Comparison of ENCODE assay signal across 1 cellular context in the genomic region with DNA sequence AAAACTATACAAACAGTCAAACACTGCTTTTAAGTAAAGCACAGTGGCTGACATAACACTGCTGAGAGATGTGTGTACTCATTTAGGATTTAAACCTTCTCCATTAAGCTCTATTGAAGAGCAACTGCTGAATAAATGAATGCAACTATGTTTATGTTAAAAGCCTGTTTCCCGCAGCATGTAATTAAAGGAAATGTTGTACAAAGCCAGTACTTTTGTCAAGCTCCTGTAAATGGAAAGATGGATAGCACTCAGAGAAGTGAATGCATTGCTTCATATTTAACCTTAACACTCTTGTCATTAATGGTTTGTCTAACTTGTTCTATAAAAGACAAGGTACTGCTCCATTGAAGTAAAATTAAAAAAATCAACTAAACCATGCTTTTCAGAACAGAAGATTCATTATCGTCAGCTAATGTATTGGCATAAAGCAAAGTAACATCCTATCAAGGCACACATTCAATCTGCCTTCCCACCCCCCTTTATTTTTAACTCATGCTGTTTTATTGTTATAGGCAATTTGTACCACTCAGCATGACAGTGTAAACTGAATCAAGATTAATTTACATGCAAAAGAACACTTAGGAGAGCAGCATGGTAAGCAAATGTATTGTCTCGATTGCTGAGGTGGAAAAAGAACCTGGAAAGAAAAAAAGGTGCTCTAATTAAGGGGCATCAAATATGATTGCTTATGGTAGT.
TF ChIP-seq lines count a peak whose summit lies in the region.

No MANE protein-coding gene starts in this region.

TF ChIP-seq in H1, 55 proteins besides CTCF, POLR2A, EP300 and RAD21:
- TF ChIP-seq MAFK (IDR thresholded peaks at IDR 0.05; ENCODE audit: low read depth, low read length), result peak; percentile 71
- TF ChIP-seq KDM4A (IDR thresholded peaks at IDR 0.05; ENCODE audit: low read depth, low read length, severe bottlenecking), result no peak
- no peak for TF ChIP-seq EZH2 (IDR thresholded peaks at IDR 0.05; ENCODE audit: low read depth, low read length, severe bottlenecking)
- no peak for TF ChIP-seq CBX5 (IDR thresholded peaks at IDR 0.05; ENCODE audit: low read depth, low read length)
- TF ChIP-seq, protein P1, sequence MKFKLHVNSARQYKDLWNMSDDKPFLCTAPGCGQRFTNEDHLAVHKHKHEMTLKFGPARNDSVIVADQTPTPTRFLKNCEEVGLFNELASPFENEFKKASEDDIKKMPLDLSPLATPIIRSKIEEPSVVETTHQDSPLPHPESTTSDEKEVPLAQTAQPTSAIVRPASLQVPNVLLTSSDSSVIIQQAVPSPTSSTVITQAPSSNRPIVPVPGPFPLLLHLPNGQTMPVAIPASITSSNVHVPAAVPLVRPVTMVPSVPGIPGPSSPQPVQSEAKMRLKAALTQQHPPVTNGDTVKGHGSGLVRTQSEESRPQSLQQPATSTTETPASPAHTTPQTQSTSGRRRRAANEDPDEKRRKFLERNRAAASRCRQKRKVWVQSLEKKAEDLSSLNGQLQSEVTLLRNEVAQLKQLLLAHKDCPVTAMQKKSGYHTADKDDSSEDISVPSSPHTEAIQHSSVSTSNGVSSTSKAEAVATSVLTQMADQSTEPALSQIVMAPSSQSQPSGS (IDR thresholded peaks at IDR 0.05; ENCODE audit: low read length), result peak; percentile 23; the same call in 1 of the 2 replicates
- TF ChIP-seq TCF12 (IDR thresholded peaks at IDR 0.05; ENCODE audit: low read depth, low read length), result peak; percentile 77; the same call in 1 of the 2 replicates
- TF ChIP-seq BCL11A (IDR thresholded peaks at IDR 0.05; ENCODE audit: low read depth in 2 of 2, low read length in 2 of 2), result peak; percentile 81 to 97
- TF ChIP-seq TEAD4 (IDR thresholded peaks at IDR 0.05; ENCODE audit: low read depth, low read length), result 0 out of 2 replicates have a peak, but pooled peaks have one; percentile 12
- peak in 1 of 2 experiments; percentile 84; a peak in 1 of 4 replicates for TF ChIP-seq HDAC2 (IDR thresholded peaks at IDR 0.05; ENCODE audit: borderline replicate concordance in 1 of 2, low read depth in 2 of 2, low read length in 2 of 2)
- TF ChIP-seq HDAC6 (IDR thresholded peaks at IDR 0.05; ENCODE audit: low read depth, low read length), result no peak
- TF ChIP-seq, protein P2, sequence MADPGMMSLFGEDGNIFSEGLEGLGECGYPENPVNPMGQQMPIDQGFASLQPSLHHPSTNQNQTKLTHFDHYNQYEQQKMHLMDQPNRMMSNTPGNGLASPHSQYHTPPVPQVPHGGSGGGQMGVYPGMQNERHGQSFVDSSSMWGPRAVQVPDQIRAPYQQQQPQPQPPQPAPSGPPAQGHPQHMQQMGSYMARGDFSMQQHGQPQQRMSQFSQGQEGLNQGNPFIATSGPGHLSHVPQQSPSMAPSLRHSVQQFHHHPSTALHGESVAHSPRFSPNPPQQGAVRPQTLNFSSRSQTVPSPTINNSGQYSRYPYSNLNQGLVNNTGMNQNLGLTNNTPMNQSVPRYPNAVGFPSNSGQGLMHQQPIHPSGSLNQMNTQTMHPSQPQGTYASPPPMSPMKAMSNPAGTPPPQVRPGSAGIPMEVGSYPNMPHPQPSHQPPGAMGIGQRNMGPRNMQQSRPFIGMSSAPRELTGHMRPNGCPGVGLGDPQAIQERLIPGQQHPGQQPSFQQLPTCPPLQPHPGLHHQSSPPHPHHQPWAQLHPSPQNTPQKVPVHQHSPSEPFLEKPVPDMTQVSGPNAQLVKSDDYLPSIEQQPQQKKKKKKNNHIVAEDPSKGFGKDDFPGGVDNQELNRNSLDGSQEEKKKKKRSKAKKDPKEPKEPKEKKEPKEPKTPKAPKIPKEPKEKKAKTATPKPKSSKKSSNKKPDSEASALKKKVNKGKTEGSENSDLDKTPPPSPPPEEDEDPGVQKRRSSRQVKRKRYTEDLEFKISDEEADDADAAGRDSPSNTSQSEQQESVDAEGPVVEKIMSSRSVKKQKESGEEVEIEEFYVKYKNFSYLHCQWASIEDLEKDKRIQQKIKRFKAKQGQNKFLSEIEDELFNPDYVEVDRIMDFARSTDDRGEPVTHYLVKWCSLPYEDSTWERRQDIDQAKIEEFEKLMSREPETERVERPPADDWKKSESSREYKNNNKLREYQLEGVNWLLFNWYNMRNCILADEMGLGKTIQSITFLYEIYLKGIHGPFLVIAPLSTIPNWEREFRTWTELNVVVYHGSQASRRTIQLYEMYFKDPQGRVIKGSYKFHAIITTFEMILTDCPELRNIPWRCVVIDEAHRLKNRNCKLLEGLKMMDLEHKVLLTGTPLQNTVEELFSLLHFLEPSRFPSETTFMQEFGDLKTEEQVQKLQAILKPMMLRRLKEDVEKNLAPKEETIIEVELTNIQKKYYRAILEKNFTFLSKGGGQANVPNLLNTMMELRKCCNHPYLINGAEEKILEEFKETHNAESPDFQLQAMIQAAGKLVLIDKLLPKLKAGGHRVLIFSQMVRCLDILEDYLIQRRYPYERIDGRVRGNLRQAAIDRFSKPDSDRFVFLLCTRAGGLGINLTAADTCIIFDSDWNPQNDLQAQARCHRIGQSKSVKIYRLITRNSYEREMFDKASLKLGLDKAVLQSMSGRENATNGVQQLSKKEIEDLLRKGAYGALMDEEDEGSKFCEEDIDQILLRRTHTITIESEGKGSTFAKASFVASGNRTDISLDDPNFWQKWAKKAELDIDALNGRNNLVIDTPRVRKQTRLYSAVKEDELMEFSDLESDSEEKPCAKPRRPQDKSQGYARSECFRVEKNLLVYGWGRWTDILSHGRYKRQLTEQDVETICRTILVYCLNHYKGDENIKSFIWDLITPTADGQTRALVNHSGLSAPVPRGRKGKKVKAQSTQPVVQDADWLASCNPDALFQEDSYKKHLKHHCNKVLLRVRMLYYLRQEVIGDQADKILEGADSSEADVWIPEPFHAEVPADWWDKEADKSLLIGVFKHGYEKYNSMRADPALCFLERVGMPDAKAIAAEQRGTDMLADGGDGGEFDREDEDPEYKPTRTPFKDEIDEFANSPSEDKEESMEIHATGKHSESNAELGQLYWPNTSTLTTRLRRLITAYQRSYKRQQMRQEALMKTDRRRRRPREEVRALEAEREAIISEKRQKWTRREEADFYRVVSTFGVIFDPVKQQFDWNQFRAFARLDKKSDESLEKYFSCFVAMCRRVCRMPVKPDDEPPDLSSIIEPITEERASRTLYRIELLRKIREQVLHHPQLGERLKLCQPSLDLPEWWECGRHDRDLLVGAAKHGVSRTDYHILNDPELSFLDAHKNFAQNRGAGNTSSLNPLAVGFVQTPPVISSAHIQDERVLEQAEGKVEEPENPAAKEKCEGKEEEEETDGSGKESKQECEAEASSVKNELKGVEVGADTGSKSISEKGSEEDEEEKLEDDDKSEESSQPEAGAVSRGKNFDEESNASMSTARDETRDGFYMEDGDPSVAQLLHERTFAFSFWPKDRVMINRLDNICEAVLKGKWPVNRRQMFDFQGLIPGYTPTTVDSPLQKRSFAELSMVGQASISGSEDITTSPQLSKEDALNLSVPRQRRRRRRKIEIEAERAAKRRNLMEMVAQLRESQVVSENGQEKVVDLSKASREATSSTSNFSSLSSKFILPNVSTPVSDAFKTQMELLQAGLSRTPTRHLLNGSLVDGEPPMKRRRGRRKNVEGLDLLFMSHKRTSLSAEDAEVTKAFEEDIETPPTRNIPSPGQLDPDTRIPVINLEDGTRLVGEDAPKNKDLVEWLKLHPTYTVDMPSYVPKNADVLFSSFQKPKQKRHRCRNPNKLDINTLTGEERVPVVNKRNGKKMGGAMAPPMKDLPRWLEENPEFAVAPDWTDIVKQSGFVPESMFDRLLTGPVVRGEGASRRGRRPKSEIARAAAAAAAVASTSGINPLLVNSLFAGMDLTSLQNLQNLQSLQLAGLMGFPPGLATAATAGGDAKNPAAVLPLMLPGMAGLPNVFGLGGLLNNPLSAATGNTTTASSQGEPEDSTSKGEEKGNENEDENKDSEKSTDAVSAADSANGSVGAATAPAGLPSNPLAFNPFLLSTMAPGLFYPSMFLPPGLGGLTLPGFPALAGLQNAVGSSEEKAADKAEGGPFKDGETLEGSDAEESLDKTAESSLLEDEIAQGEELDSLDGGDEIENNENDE (IDR thresholded peaks at IDR 0.05; ENCODE audit: insufficient replicate concordance, low read length), result peak; percentile 96
- no peak for TF ChIP-seq SIN3A (conservative IDR thresholded peaks at IDR 0.05 in 1 of 2, IDR thresholded peaks at IDR 0.05 in 1 of 2; ENCODE audit: low read depth in 1 of 2, low read length in 2 of 2)
- TF ChIP-seq POLR2AphosphoS5 (IDR thresholded peaks at IDR 0.05; ENCODE audit: low read depth, low read length), result no peak
- TF ChIP-seq POU5F1 (IDR thresholded peaks at IDR 0.05; ENCODE audit: low read depth, low read length), result peak; percentile 97
- TF ChIP-seq EGR1 (IDR thresholded peaks at IDR 0.05; ENCODE audit: borderline replicate concordance, low read depth, low read length), result 0 out of 2 replicates have a peak, but pooled peaks have one; percentile 34
- TF ChIP-seq SP1 (IDR thresholded peaks at IDR 0.05; ENCODE audit: low read depth, low read length), result peak; percentile 94
- no peak for TF ChIP-seq FOSL1 (IDR thresholded peaks at IDR 0.05; ENCODE audit: insufficient read depth, low read depth, low read length)
- TF ChIP-seq NANOG (IDR thresholded peaks at IDR 0.05; ENCODE audit: insufficient read depth, low read depth, low read length, poor library complexity, severe bottlenecking), result peak; percentile 97
